In genomic region chr20:62434098-62434497, GRCh38 we compare ENCODE assay signal across 20 cellular contexts. TPM values are rescaled to one million over a fixed set of nuclear protein-coding genes. Genes with fewer than 3 reads are reported as not detected.
A peak's percentile ranks its signal among the peaks of the same experiment; 100 is the strongest.
DNase-seq lines count a peak whose midpoint lies in the region; ATAC-seq, FAIRE-seq and TF ChIP-seq lines count a peak whose summit lies in the region.
"Had no signal": no experiment of that assay in that cellular context is flagged by ENCODE, and none has a peak within 500 bp of the region (broad histone marks: within the 10 kb centered on the region; RNA-seq: fewer than 3 reads in every experiment).

No MANE protein-coding gene starts in this region.

- H3K9me3 ChIP-seq in HEK293 (ENCODE audit: control insufficient read depth, insufficient read depth, low read depth, low read length) (no peaks in the 10 kb centered on the region), endothelial cell of umbilical vein (replicated peaks; ENCODE audit: control insufficient read depth, insufficient read depth, low read length) (no peaks in the 10 kb centered on the region), hepatocyte (ENCODE audit: low read depth) (no peaks in the 10 kb centered on the region), sigmoid colon (no peaks in the 10 kb centered on the region)

- dilution Hi-C loops in endothelial cell of umbilical vein (cut with MboI; ENCODE audit: extremely low pct_ligation_motif_present, low sequenced_read_pairs), result no loop called here

- CTCF ChIA-PET in HEK293 (lab: Yijun Ruan, JAX) (no interaction called here), endothelial cell of umbilical vein (lab: Charles Lee) (no interaction called here)

- no peaks in the 10 kb centered on the region for H4K20me1 ChIP-seq in endothelial cell of umbilical vein (replicated peaks; ENCODE audit: control insufficient read depth, extremely low read depth, insufficient read depth, low read length)
- H4K20me1 ChIP-seq in hepatocyte (ENCODE audit: insufficient read depth, poor library complexity, severe bottlenecking), result no peaks in the 10 kb centered on the region

- DNase-seq in endothelial cell of umbilical vein (ENCODE audit: low read depth, low spot score) (no peak), hepatocyte (ENCODE audit: low spot score) (no peak), sigmoid colon (no peak), foreskin fibroblast (no peak), HPDE6-E6E7 (ENCODE audit: extremely low spot score) (no peak)
- DNase-seq: Calu3; CD4-positive, CD25-positive, alpha-beta regulatory T cell; Kasumi-1; NCI-H187 treated with DMSO at 0.1 percent for 48 hours; NCI-H2171 treated with DMSO at 0.1 percent for 48 hours; NCI-H510A treated with DMSO at 0.1 percent for 48 hours; SIG-M5 had no signal

- H3K9ac ChIP-seq in endothelial cell of umbilical vein (replicated peaks; ENCODE audit: extremely low read depth, insufficient read depth, low read length), result no peak overlapping the region

- intact Hi-C loops in endothelial cell of umbilical vein (cut with micrococcal nuclease), result no loop called here
- intact Hi-C loops in sigmoid colon (cut with DNase I), result no loop called here

- H3K9me1 ChIP-seq in endothelial cell of umbilical vein (replicated peaks; ENCODE audit: control insufficient read depth, extremely low read depth, insufficient read depth, low read length), result no peaks in the 10 kb centered on the region

- POLR2A ChIA-PET in HEK293 (lab: Yijun Ruan, JAX) (no interaction called here), endothelial cell of umbilical vein (lab: Charles Lee) (no interaction called here)

- 45% methylated on average over 9 of the region's 9 CpGs for WGBS in hepatocyte (ENCODE audit: low lambda C conversion rate, missing lambda C conversion rate)
- WGBS in sigmoid colon, 2 donors, result 5 to 20% methylated on average over 9 of the region's 9 CpGs

- no TSS peak for BruUV-seq in endothelial cell of umbilical vein (replicated peaks; lab: Mats Ljungman, UMichigan)

- TF ChIP-seq CTCF in HEK293 (tag by site-specific recombination; IDR thresholded peaks at IDR 0.05) (no peak), endothelial cell of umbilical vein (IDR thresholded peaks at IDR 0.05; ENCODE audit: extremely low read depth in 1 of 2, insufficient read depth in 1 of 2, low read depth in 1 of 2, low read length in 2 of 2) (no peak), hepatocyte (IDR thresholded peaks at IDR 0.05; ENCODE audit: poor library complexity) (no peak), sigmoid colon (IDR thresholded peaks at IDR 0.05) (no peak), foreskin fibroblast (IDR thresholded peaks at IDR 0.05; ENCODE audit: low read depth, low read length) (no peak)

- H3K79me2 ChIP-seq in endothelial cell of umbilical vein (ENCODE audit: control insufficient read depth, insufficient read depth, low read length) (no peaks in the 10 kb centered on the region), hepatocyte (no peaks in the 10 kb centered on the region)

- TF ChIP-seq EP300 in sigmoid colon (IDR thresholded peaks at IDR 0.05), result no peak

- H3K36me3 ChIP-seq in HEK293 (ENCODE audit: control insufficient read depth in 2 of 2, insufficient read depth in 1 of 2, low read length in 2 of 2), result no peaks in the 10 kb centered on the region
- H3K36me3 ChIP-seq in endothelial cell of umbilical vein (ENCODE audit: control insufficient read depth in 2 of 2, extremely low read depth in 1 of 2, insufficient read depth in 2 of 2, low read length in 2 of 2), result no peaks in the 10 kb centered on the region
- H3K36me3 ChIP-seq in hepatocyte (replicated peaks; ENCODE audit: insufficient read depth, low read depth), result no peaks in the 10 kb centered on the region
- H3K36me3 ChIP-seq in sigmoid colon, result no peaks in the 10 kb centered on the region

- H3K4me3 ChIP-seq in HEK293 (ENCODE audit: low read depth, low read length), result no peak overlapping the region
- H3K4me3 ChIP-seq in endothelial cell of umbilical vein (replicated peaks in 1 of 3; ENCODE audit: insufficient read depth in 1 of 3, low read depth in 1 of 3, low read length in 3 of 3), result no peak overlapping the region
- H3K4me3 ChIP-seq in hepatocyte, result no peak overlapping the region
- no peak overlapping the region for H3K4me3 ChIP-seq in sigmoid colon
- H3K4me3 ChIP-seq in foreskin fibroblast (ENCODE audit: low read depth in 1 of 2, low read length in 2 of 2), result no peak overlapping the region
- H3K4me3 ChIP-seq: A549 had no signal

- no peak for ATAC-seq in HG03439 (IDR thresholded peaks at IDR 0.05; ENCODE audit: unreplicated experiment)
- ATAC-seq: A549, HCT116 had no signal

- no peak overlapping the region for H3K27ac ChIP-seq in HEK293 (ENCODE audit: extremely low read depth, low read depth, low read length)
- H3K27ac ChIP-seq in endothelial cell of umbilical vein (ENCODE audit: insufficient read depth, low read depth, low read length), result no peak overlapping the region
- H3K27ac ChIP-seq in hepatocyte, result peak overlapping the region; percentile 28
- peak overlapping the region; percentile 14 to 74 (median 61) for H3K27ac ChIP-seq in sigmoid colon
- H3K27ac ChIP-seq: A549 had no signal

- H3K27me3 ChIP-seq in endothelial cell of umbilical vein (ENCODE audit: control insufficient read depth in 2 of 2, insufficient read depth in 2 of 2, low read length in 2 of 2) (peaks cover 23 to 26% of the 10 kb centered on the region in 2 experiments), hepatocyte (no peaks in the 10 kb centered on the region), sigmoid colon (no peaks in the 10 kb centered on the region)

- FAIRE-seq in endothelial cell of umbilical vein (lab: Jason Lieb, UNC), result no peak
- FAIRE-seq: A549, GM12891, GM19239, RCC 7860 had no signal

- H3K4me2 ChIP-seq in endothelial cell of umbilical vein (ENCODE audit: insufficient read depth, low read length) (no peak overlapping the region), hepatocyte (peak overlapping the region; percentile 55)
- H3K4me2 ChIP-seq: A549 had no signal

- H3K4me1 ChIP-seq in HEK293 (ENCODE audit: control insufficient read depth, insufficient read depth, low read length) (no peaks in the 10 kb centered on the region), endothelial cell of umbilical vein (ENCODE audit: control insufficient read depth, extremely low read depth, insufficient read depth, low read length) (no peaks in the 10 kb centered on the region), hepatocyte (ENCODE audit: insufficient read depth) (peaks cover 47% of the 10 kb centered on the region), sigmoid colon (peaks cover 0 to 39% (median 33%) of the 10 kb centered on the region in 4 donors)
- H3K4me1 ChIP-seq: A549 had no signal

- H3K9me2 ChIP-seq in hepatocyte (replicated peaks; ENCODE audit: insufficient read depth), result no peaks in the 10 kb centered on the region

- no peak for TF ChIP-seq POLR2A in endothelial cell of umbilical vein (IDR thresholded peaks at IDR 0.05; ENCODE audit: low read depth, low read length)
- TF ChIP-seq POLR2A in sigmoid colon (IDR thresholded peaks at IDR 0.05), result no peak

- H2AFZ ChIP-seq in endothelial cell of umbilical vein (ENCODE audit: low read depth, low read length) (no peak overlapping the region), hepatocyte (no peak overlapping the region)

RNA-seq across cellular contexts. Expression of gene RBBP8NL, which starts 6.8 kb away (rescaled TPM):
- total RNA-seq in endothelial cell of umbilical vein (not detected in 2 replicates), hepatocyte (4.1 and 5.7 TPM in 2 replicates), sigmoid colon (not detected)
- polyA plus RNA-seq in endothelial cell of umbilical vein (not detected in 2 replicates), hepatocyte (6.4 and 6.9 TPM in 2 replicates), sigmoid colon (10 to 100 TPM in 1 of 3 donors, 1 to 10 TPM in 2; 4.2 to 12.5 (median 5.4) TPM)
- polyA plus RNA-seq in endothelial cell of umbilical vein (2011; cell fraction: cytosol; rRNA removed), result not detected in 2 replicates
- not detected in 2 replicates for polyA plus RNA-seq in endothelial cell of umbilical vein (2011; cell fraction: nucleus; rRNA removed)
- not detected in 2 replicates for polyA plus RNA-seq in endothelial cell of umbilical vein (2012)
- polyA minus RNA-seq in endothelial cell of umbilical vein, result not detected in 2 replicates
- not detected for polyA minus RNA-seq in endothelial cell of umbilical vein (2011; cell fraction: cytosol; rRNA and poly(A)+ RNA removed)
- polyA minus RNA-seq in endothelial cell of umbilical vein (2011; cell fraction: nucleus; rRNA and poly(A)+ RNA removed), result not detected in 2 replicates
- total RNA-seq: CD4-positive, CD25-positive, alpha-beta regulatory T cell; G401 had no signal
- polyA plus RNA-seq: A549; CD4-positive, CD25-positive, alpha-beta regulatory T cell had no signal

RNA-seq across cellular contexts. Expression of gene CABLES2, which starts 27.0 kb away (rescaled TPM):
- total RNA-seq in endothelial cell of umbilical vein (9.9 TPM in 2 replicates), hepatocyte (8.6 and 12.0 TPM in 2 replicates), sigmoid colon (1 to 10 TPM; 1.8 to 6.5 (median 4.2) TPM)
- polyA plus RNA-seq in endothelial cell of umbilical vein (7.4 and 7.8 TPM in 2 replicates), hepatocyte (17.7 and 19.1 TPM in 2 replicates), sigmoid colon (1 to 10 TPM; 3.5 to 6.9 (median 3.6) TPM)
- 7.5 and 7.8 TPM in 2 replicates for polyA plus RNA-seq in endothelial cell of umbilical vein (2011; cell fraction: cytosol; rRNA removed)
- polyA plus RNA-seq in endothelial cell of umbilical vein (2011; cell fraction: nucleus; rRNA removed), result 9.0 and 9.8 TPM in 2 replicates
- polyA plus RNA-seq in endothelial cell of umbilical vein (2012), result 6.9 and 7.1 TPM in 2 replicates
- polyA minus RNA-seq in endothelial cell of umbilical vein, result 6.4 and 7.2 TPM in 2 replicates
- 6.6 TPM for polyA minus RNA-seq in endothelial cell of umbilical vein (2011; cell fraction: cytosol; rRNA and poly(A)+ RNA removed)
- polyA minus RNA-seq in endothelial cell of umbilical vein (2011; cell fraction: nucleus; rRNA and poly(A)+ RNA removed), result 4.0 and 4.8 TPM in 2 replicates

RNA-seq across cellular contexts. Expression of gene GATA5, which starts 41.7 kb away (rescaled TPM):
- not detected in 2 replicates for total RNA-seq in endothelial cell of umbilical vein
- polyA plus RNA-seq in endothelial cell of umbilical vein, result not detected in 2 replicates
- not detected in 2 replicates for polyA plus RNA-seq in endothelial cell of umbilical vein (2011; cell fraction: cytosol; rRNA removed)
- not detected in 2 replicates for polyA plus RNA-seq in endothelial cell of umbilical vein (2011; cell fraction: nucleus; rRNA removed)
- polyA plus RNA-seq in endothelial cell of umbilical vein (2012), result not detected in 2 replicates
- polyA minus RNA-seq in endothelial cell of umbilical vein, result not detected in 2 replicates
- polyA minus RNA-seq in endothelial cell of umbilical vein (2011; cell fraction: cytosol; rRNA and poly(A)+ RNA removed), result not detected
- polyA minus RNA-seq in endothelial cell of umbilical vein (2011; cell fraction: nucleus; rRNA and poly(A)+ RNA removed), result not detected in 2 replicates
- total RNA-seq in hepatocyte, result 22.2 and 28.7 TPM in 2 replicates
- polyA plus RNA-seq in hepatocyte, result 43.5 and 53.6 TPM in 2 replicates
- total RNA-seq in sigmoid colon, result under 1 TPM in 1 of 4 donors, not detected in 3; 0.36 TPM
- under 1 TPM in 1 of 3 donors, not detected in 2; 0.03 TPM for polyA plus RNA-seq in sigmoid colon
- total RNA-seq: Calu3; CD4-positive, CD25-positive, alpha-beta regulatory T cell had no signal
- polyA plus RNA-seq: CD4-positive, CD25-positive, alpha-beta regulatory T cell had no signal

RNA-seq across cellular contexts. Expression of gene RPS21, which starts 47.2 kb away (rescaled TPM):
- total RNA-seq in endothelial cell of umbilical vein (1,627 and 1,644 TPM in 2 replicates), hepatocyte (1,754 and 2,772 TPM in 2 replicates), sigmoid colon (1,000 to 10,000 TPM; 2,383 to 8,235 (median 5,456) TPM)
- polyA plus RNA-seq in endothelial cell of umbilical vein (6,186 and 7,710 TPM in 2 replicates), hepatocyte (444 and 460 TPM in 2 replicates), sigmoid colon (1,000 to 10,000 TPM; 2,794 to 6,260 (median 4,441) TPM)
- 7,058 and 7,187 TPM in 2 replicates for polyA plus RNA-seq in endothelial cell of umbilical vein (2011; cell fraction: cytosol; rRNA removed)
- 1,710 and 1,727 TPM in 2 replicates for polyA plus RNA-seq in endothelial cell of umbilical vein (2011; cell fraction: nucleus; rRNA removed)
- polyA plus RNA-seq in endothelial cell of umbilical vein (2012), result 3,439 and 5,474 TPM in 2 replicates
- polyA minus RNA-seq in endothelial cell of umbilical vein, result 1,355 and 1,842 TPM in 2 replicates
- polyA minus RNA-seq in endothelial cell of umbilical vein (2011; cell fraction: cytosol; rRNA and poly(A)+ RNA removed), result 1,457 TPM
- polyA minus RNA-seq in endothelial cell of umbilical vein (2011; cell fraction: nucleus; rRNA and poly(A)+ RNA removed), result 192 and 301 TPM in 2 replicates

Comparison
In these comparisons a context has a peak if more than half of its experiments do, and no peak if none do; other contexts are left out.
1. H3K27ac ChIP-seq: peak in hepatocyte (single experiment) and sigmoid colon (4 of 4); none in HEK293 (single experiment) and endothelial cell of umbilical vein (single experiment).
2. RNA of gene GATA5, which starts 41.7 kb away (total RNA-seq): 22.2 to 28.7 TPM in hepatocyte; not detected in endothelial cell of umbilical vein and 0.36 TPM in sigmoid colon; every median in the first group is over 10 times any median in the second.